Comparison of ENCODE assay signal across 1 cellular context in genomic region chr16:65713409-65713808, GRCh38.
TF ChIP-seq lines count a peak whose summit lies in the region.

No MANE protein-coding gene starts in this region.

TF ChIP-seq in GM23338, 12 proteins besides CTCF, POLR2A, EP300 and RAD21 (continued from another document):
- TF ChIP-seq ETS1 (IDR thresholded peaks at IDR 0.05) (no peak), CREB1 (CRISPR knock-in tag; IDR thresholded peaks at IDR 0.05; ENCODE audit: low read depth) (no peak), REST (IDR thresholded peaks at IDR 0.05; ENCODE audit: unreplicated experiment) (no peak), EZH2phosphoT487 (IDR thresholded peaks at IDR 0.05; ENCODE audit: unreplicated experiment) (no peak), ZNF331 (CRISPR knock-in tag; IDR thresholded peaks at IDR 0.05; ENCODE audit: low read depth) (no peak), EZH2 (IDR thresholded peaks at IDR 0.05; ENCODE audit: low read depth, unreplicated experiment) (no peak)
